Comparison of ENCODE assay signal across 26 cellular contexts in the genomic region with DNA sequence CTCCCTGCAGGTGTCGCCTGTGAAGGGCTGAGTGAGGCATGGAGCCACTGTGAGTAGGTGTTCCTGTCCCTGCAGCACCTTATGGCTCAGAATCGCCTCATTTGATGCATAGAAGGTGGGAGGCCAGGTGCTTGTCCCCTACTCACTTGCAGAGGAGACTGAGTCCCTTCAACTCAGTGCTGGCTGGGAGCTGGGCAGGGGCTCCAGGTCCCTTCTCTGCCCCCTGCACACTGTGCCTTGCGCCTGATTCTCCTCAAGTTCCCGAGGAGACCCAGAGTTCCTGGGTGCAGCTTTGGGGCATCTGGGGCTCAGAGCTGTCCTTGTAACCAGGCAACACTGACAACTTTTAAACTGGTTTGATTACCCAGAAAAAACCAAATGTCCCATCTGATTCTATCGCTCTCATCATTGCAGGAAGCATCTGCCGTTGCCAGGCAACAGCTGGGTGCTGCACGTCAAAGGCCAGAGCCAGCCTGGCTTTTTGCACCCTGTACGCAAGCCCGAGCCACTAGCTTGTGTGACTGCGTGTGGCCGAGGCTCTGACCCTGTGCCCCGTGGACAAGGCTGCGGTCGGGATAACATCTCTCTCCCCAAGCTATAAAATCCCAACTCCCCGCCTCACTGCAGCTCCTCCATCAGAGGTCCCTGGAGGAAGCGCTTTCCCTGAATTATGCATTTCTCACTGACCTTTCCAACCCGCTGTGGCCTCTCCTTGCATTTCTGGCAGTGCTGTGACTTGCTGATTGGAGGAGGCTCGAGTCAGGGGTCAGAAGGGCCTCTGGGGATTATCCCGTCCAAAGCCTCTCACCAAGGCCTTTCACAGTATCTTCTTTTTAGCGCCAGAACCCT.
DNase-seq lines count a peak whose midpoint lies in the region; ATAC-seq and TF ChIP-seq lines count a peak whose summit lies in the region.
"Had no signal": no experiment of that assay in that cellular context is flagged by ENCODE, and none has a peak within 500 bp of the region (broad histone marks: within the 10 kb centered on the region; RNA-seq: fewer than 3 reads in every experiment).

No MANE protein-coding gene starts in this region.

- H3K27ac ChIP-seq in BLaER1 treated with 17β-estradiol and CSF1 and Interleukin-3, amounts not matched to agents 10 nM and 100 nM, result no peak overlapping the region
- H3K27ac ChIP-seq in GM23338 (ENCODE audit: low read depth), result no peak overlapping the region
- no peak overlapping the region for H3K27ac ChIP-seq in CD8-positive, alpha-beta T cell (ENCODE audit: low read depth, low read length)
- H3K27ac ChIP-seq in mesendoderm (ENCODE audit: low read depth, low read length), result no peak overlapping the region
- H3K27ac ChIP-seq: cardiac muscle cell, gastroesophageal sphincter, prostate gland, transverse colon had no signal

- peaks cover 9% of the 10 kb centered on the region; the same call in 2 of the 3 replicates for H3K9me3 Mint-ChIP-seq in GM23338
- H3K9me3 Mint-ChIP-seq in neural crest cell, result no peaks in the 10 kb centered on the region
- no peaks in the 10 kb centered on the region for H3K9me3 Mint-ChIP-seq in CD8-positive, alpha-beta T cell
- H3K9me3 Mint-ChIP-seq: activated naive CD4-positive, alpha-beta T cell treated with anti-CD3 and anti-CD28 coated beads, Interleukin-2, amount 50 U/mL, for 72 hours; activated T-helper 2 cell treated with anti-CD3 and anti-CD28 coated beads, Interferon-gamma antibody, Interleukin-2, Interleukin-4, amounts not matched to agents 10 μg/mL and 5 μg/mL and 100 μg/mL, durations not matched to agents 14 hours and 24 hours and 36 hours had no signal

- H3K36me3 ChIP-seq in BLaER1 treated with 17β-estradiol and CSF1 and Interleukin-3, amounts not matched to agents 10 nM and 100 nM, result no peaks in the 10 kb centered on the region
- H3K36me3 ChIP-seq in GM23338 (ENCODE audit: insufficient read depth) (no peaks in the 10 kb centered on the region), mesendoderm (ENCODE audit: control insufficient read depth, insufficient read depth, low read length) (no peaks in the 10 kb centered on the region)
- no peaks in the 10 kb centered on the region for H3K36me3 ChIP-seq in CD8-positive, alpha-beta T cell (ENCODE audit: insufficient read depth, low read length)
- H3K36me3 ChIP-seq: cardiac muscle cell, gastroesophageal sphincter, prostate gland, transverse colon had no signal

- no peaks in the 10 kb centered on the region for H3K27me3 ChIP-seq in BLaER1 treated with 17β-estradiol and CSF1 and Interleukin-3, amounts not matched to agents 10 nM and 100 nM
- H3K27me3 ChIP-seq in GM23338 (ENCODE audit: insufficient read depth) (no peaks in the 10 kb centered on the region), mesendoderm (ENCODE audit: insufficient read depth, low read length, poor library complexity) (no peaks in the 10 kb centered on the region)
- H3K27me3 ChIP-seq in CD8-positive, alpha-beta T cell (ENCODE audit: insufficient read depth, low read length), result no peaks in the 10 kb centered on the region
- H3K27me3 ChIP-seq: cardiac muscle cell, gastroesophageal sphincter, transverse colon had no signal

- CTCF ChIA-PET in CD8-positive, alpha-beta T cell (lab: Charles Lee), result no interaction called here

- H3K4me1 Mint-ChIP-seq in GM23338 (no peaks in the 10 kb centered on the region), neural crest cell (peaks cover 37% of the 10 kb centered on the region)
- no peaks in the 10 kb centered on the region for H3K4me1 Mint-ChIP-seq in CD8-positive, alpha-beta T cell (ENCODE audit: low read depth)

- H3K9ac ChIP-seq in BLaER1 treated with 17β-estradiol and CSF1 and Interleukin-3, amounts not matched to agents 10 nM and 100 nM, result no peak overlapping the region
- H3K9ac ChIP-seq in mesendoderm (ENCODE audit: low read length), result no peak overlapping the region

- H3K4me2 ChIP-seq in BLaER1 treated with 17β-estradiol and CSF1 and Interleukin-3, amounts not matched to agents 10 nM and 100 nM, result peak overlapping the region in 8 of 11 experiments; percentile 61 to 83 (median 72); a peak in 12 of 22 replicates
- no peak overlapping the region for H3K4me2 ChIP-seq in GM23338
- H3K4me2 ChIP-seq in mesendoderm (ENCODE audit: low read length), result no peak overlapping the region

- POLR2A ChIA-PET in CD8-positive, alpha-beta T cell (lab: Charles Lee), result no interaction called here

- H3K27me3 Mint-ChIP-seq in GM23338 (ENCODE audit: insufficient read depth, low read depth, poor library complexity), result peaks cover 3% of the 10 kb centered on the region
- peaks cover 2% of the 10 kb centered on the region for H3K27me3 Mint-ChIP-seq in neural crest cell (ENCODE audit: low read depth)
- H3K27me3 Mint-ChIP-seq in CD8-positive, alpha-beta T cell (ENCODE audit: low read depth), result peaks cover 5% of the 10 kb centered on the region

- no peak overlapping the region for H3K23ac ChIP-seq in mesendoderm (ENCODE audit: low read length)

- H3K4me1 ChIP-seq in BLaER1 treated with 17β-estradiol and CSF1 and Interleukin-3, amounts not matched to agents 10 nM and 100 nM, result peaks cover 11 to 54% (median 42%) of the 10 kb centered on the region in 10 experiments
- H3K4me1 ChIP-seq in GM23338 (ENCODE audit: insufficient read depth), result no peaks in the 10 kb centered on the region
- no peaks in the 10 kb centered on the region for H3K4me1 ChIP-seq in CD8-positive, alpha-beta T cell (ENCODE audit: insufficient read depth, low read length)
- no peaks in the 10 kb centered on the region for H3K4me1 ChIP-seq in mesendoderm (ENCODE audit: control insufficient read depth, low read depth, low read length)
- H3K4me1 ChIP-seq: prostate gland, transverse colon had no signal

- H3K9me3 ChIP-seq in BLaER1 treated with 17β-estradiol and CSF1 and Interleukin-3, amounts not matched to agents 10 nM and 100 nM (replicated peaks in 1 of 11), result peaks cover 10 to 25% (median 13%) of the 10 kb centered on the region in 11 experiments
- H3K9me3 ChIP-seq in CD8-positive, alpha-beta T cell (ENCODE audit: low read length), result no peaks in the 10 kb centered on the region
- H3K9me3 ChIP-seq: prostate gland, transverse colon had no signal

- H2AFZ ChIP-seq in GM23338, result no peak overlapping the region

- no peak overlapping the region for H3K4ac ChIP-seq in mesendoderm (ENCODE audit: low read depth, low read length)

- WGBS in mesendoderm (ENCODE audit: extremely low coverage, insufficient coverage, low lambda C conversion rate), result no CpG with 5 or more reads among the region's 20 CpGs

- no peaks in the 10 kb centered on the region; a peak in 1 of 22 replicates for H4K20me1 ChIP-seq in BLaER1 treated with 17β-estradiol and CSF1 and Interleukin-3, amounts not matched to agents 10 nM and 100 nM
- H4K20me1 ChIP-seq in GM23338 (replicated peaks; ENCODE audit: insufficient read depth), result no peaks in the 10 kb centered on the region

- no peaks in the 10 kb centered on the region for H3K9me2 ChIP-seq in GM23338 (ENCODE audit: insufficient read depth)

- no peak overlapping the region for H2BK5ac ChIP-seq in mesendoderm (ENCODE audit: low read length)

- H3K18ac ChIP-seq in mesendoderm (ENCODE audit: low read length), result no peak overlapping the region

- no peak overlapping the region for H4K5ac ChIP-seq in mesendoderm (ENCODE audit: low read length)

- H3K4me3 Mint-ChIP-seq in GM23338 (no peak overlapping the region), neural crest cell (no peak overlapping the region)
- H3K4me3 Mint-ChIP-seq in CD8-positive, alpha-beta T cell, result no peak overlapping the region
- H3K4me3 Mint-ChIP-seq: CD4-positive, alpha-beta memory T cell; nephron had no signal

- H3K4me3 ChIP-seq in BLaER1 treated with 17β-estradiol and CSF1 and Interleukin-3, amounts not matched to agents 10 nM and 100 nM, result no peak overlapping the region
- H3K4me3 ChIP-seq in GM23338 (no peak overlapping the region), mesendoderm (ENCODE audit: low read length) (no peak overlapping the region)
- H3K4me3 ChIP-seq in CD8-positive, alpha-beta T cell (ENCODE audit: low read depth, low read length), result no peak overlapping the region
- H3K4me3 ChIP-seq: cardiac muscle cell, gastroesophageal sphincter, prostate gland, transverse colon had no signal

- no peak; the same call in 1 of the 3 replicates for ATAC-seq in GM23338
- ATAC-seq in CD8-positive, alpha-beta T cell, result no peak
- ATAC-seq: activated naive CD4-positive, alpha-beta T cell treated with anti-CD3 and anti-CD28 coated beads, Interleukin-2, amount 50 U/mL, for 72 hours; gastroesophageal sphincter had no signal

- H3K79me1 ChIP-seq in mesendoderm (ENCODE audit: low read length), result no peaks in the 10 kb centered on the region

- H3K79me2 ChIP-seq in GM23338 (replicated peaks; ENCODE audit: insufficient read depth) (no peaks in the 10 kb centered on the region), mesendoderm (ENCODE audit: control insufficient read depth, insufficient read depth, low read length) (no peaks in the 10 kb centered on the region)

- H2BK15ac ChIP-seq in mesendoderm (replicated peaks; ENCODE audit: low read depth), result no peak overlapping the region

- no peak overlapping the region for H3K56ac ChIP-seq in mesendoderm (ENCODE audit: low read length)

- intact Hi-C loops in CD8-positive, alpha-beta T cell (cut with DNase I, micrococcal nuclease), result no loop called here

- TF ChIP-seq CTCF in GM23338 (conservative IDR thresholded peaks at IDR 0.05; ENCODE audit: low read depth in 2 of 2) (no peak), neural crest cell (conservative IDR thresholded peaks at IDR 0.05) (no peak)
- no peak for TF ChIP-seq CTCF in CD8-positive, alpha-beta T cell (IDR thresholded peaks at IDR 0.05)

- peak; percentile 5 for DNase-seq in GM23338 (ENCODE audit: low spot score)
- peak; percentile 84 for DNase-seq in ecto neural progenitor cell (ENCODE audit: low spot score)
- DNase-seq in neural crest cell (ENCODE audit: low read depth, low spot score), result peak; percentile 42
- DNase-seq in CD8-positive, alpha-beta T cell, result no peak
- no peak for DNase-seq in mucosa of gallbladder (ENCODE audit: low spot score)
- no peak for DNase-seq in activated CD4-positive, alpha-beta T cell treated with anti-CD3 and anti-CD28 coated beads for 48 hours
- no peak for DNase-seq in mesendoderm
- DNase-seq: activated CD4-positive, alpha-beta T cell treated with anti-CD3 and anti-CD28 coated beads, Interleukin-2, amount 50 U/mL, for 48 hours; activated CD4-positive, CD25-positive, alpha-beta regulatory T cell; activated CD8-positive, alpha-beta memory T cell treated with anti-CD3 and anti-CD28 coated beads, Interleukin-2, amount 50 U/mL, for 48 hours; anterior cingulate cortex; CD4-positive, alpha-beta memory T cell; cortex of kidney; HCEC 1CT; NCI-H2107; NCI-H526 treated with DMSO at 0.1 percent for 48 hours; RPMI8226; T1000; transverse colon had no signal

- no peaks in the 10 kb centered on the region for H3F3A ChIP-seq in GM23338 (replicated peaks; ENCODE audit: low read depth)

- H4K8ac ChIP-seq in mesendoderm (ENCODE audit: low read depth, low read length), result no peak overlapping the region

- H3K27ac Mint-ChIP-seq in GM23338 (no peak overlapping the region), neural crest cell (ENCODE audit: unreplicated experiment) (no peak overlapping the region)
- no peak overlapping the region for H3K27ac Mint-ChIP-seq in CD8-positive, alpha-beta T cell
- H3K27ac Mint-ChIP-seq: activated naive CD4-positive, alpha-beta T cell treated with anti-CD3 and anti-CD28 coated beads, Interleukin-2, amount 50 U/mL, for 72 hours; activated T-helper 2 cell treated with anti-CD3 and anti-CD28 coated beads, Interferon-gamma antibody, Interleukin-2, Interleukin-4, amounts not matched to agents 10 μg/mL and 5 μg/mL and 100 μg/mL, durations not matched to agents 14 hours and 24 hours and 36 hours had no signal

- no peaks in the 10 kb centered on the region; the same call in 2 of the 3 replicates for H3K36me3 Mint-ChIP-seq in GM23338 (ENCODE audit: low read depth)
- H3K36me3 Mint-ChIP-seq in neural crest cell (ENCODE audit: low read depth), result no peaks in the 10 kb centered on the region
- no peaks in the 10 kb centered on the region for H3K36me3 Mint-ChIP-seq in CD8-positive, alpha-beta T cell
- H3K36me3 Mint-ChIP-seq: activated naive CD4-positive, alpha-beta T cell treated with anti-CD3 and anti-CD28 coated beads, Interleukin-2, amount 50 U/mL, for 72 hours; CD4-positive, alpha-beta memory T cell had no signal

- no peak overlapping the region for H2BK120ac ChIP-seq in mesendoderm (ENCODE audit: low read depth, low read length)

- H2AK5ac ChIP-seq in mesendoderm (ENCODE audit: low read length), result no peak overlapping the region

Comparison
In these comparisons a context has a peak if more than half of its experiments do, and no peak if none do; other contexts are left out.
1. H3K4me2 ChIP-seq: peak in BLaER1 treated with 17β-estradiol and CSF1 and Interleukin-3, amounts not matched to agents 10 nM and 100 nM (8 of 11); none in GM23338 (single experiment) and mesendoderm (single experiment).
2. DNase-seq: peak in GM23338 (single experiment), ecto neural progenitor cell (single experiment) and neural crest cell (single experiment); none in CD8-positive, alpha-beta T cell (0 of 7), mucosa of gallbladder (single experiment), activated CD4-positive, alpha-beta T cell treated with anti-CD3 and anti-CD28 coated beads for 48 hours (single experiment) and mesendoderm (single experiment).